In the genomic region with DNA sequence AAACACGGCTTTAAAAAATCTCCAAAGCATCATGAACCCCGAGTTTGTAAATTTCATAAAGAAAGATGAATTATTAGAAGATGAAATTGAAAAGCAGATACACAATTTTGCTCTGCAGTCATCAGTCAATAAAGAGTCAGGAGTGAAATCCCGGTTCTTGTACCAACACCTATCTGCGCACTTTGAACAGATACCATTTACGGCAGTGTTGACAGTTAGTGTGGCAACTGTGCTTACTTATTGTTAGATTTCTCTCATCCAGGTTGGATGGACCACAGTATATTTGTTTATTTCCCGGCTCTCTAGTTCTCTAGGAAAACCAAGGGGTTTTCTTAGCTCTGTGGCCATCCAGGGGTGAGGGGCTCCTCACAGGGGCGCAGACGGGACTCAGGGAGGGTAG, we compare ENCODE assay signal across 23 cellular contexts.
"Had no signal": no experiment of that assay in that cellular context is flagged by ENCODE, and none has a peak within 500 bp of the region (broad histone marks: within the 10 kb centered on the region; RNA-seq: fewer than 3 reads in every experiment).

No MANE protein-coding gene starts in this region.

- H3K36me3 ChIP-seq: brain microvascular endothelial cell, colonic mucosa, esophagus squamous epithelium, gastroesophageal sphincter had no signal

- H3K4me1 ChIP-seq: colonic mucosa, esophagus squamous epithelium had no signal

- H3K27ac ChIP-seq: brain microvascular endothelial cell, colonic mucosa, epithelial cell of prostate, esophagus squamous epithelium, gastroesophageal sphincter had no signal

- H3K27me3 ChIP-seq: brain microvascular endothelial cell, colonic mucosa, esophagus squamous epithelium, gastroesophageal sphincter had no signal

- H3K9me3 ChIP-seq: colonic mucosa, esophagus squamous epithelium, gastroesophageal sphincter had no signal

- DNase-seq: activated CD4-positive, alpha-beta T cell treated with anti-CD3 and anti-CD28 coated beads for 1 hour; activated CD4-positive, alpha-beta T cell treated with anti-CD3 and anti-CD28 coated beads for 4 hours; activated CD4-positive, alpha-beta T cell treated with anti-CD3 and anti-CD28 coated beads, Interleukin-2, amount 10 ng/mL, durations not matched to agents 7 days and 5 days; activated CD4-positive, alpha-beta T cell treated with anti-CD3 and anti-CD28 coated beads, Interleukin-2, amount 50 U/mL, for 48 hours; activated CD4-positive, CD25-positive, alpha-beta regulatory T cell; activated CD8-positive, alpha-beta memory T cell treated with anti-CD3 and anti-CD28 coated beads for 24 hours; activated CD8-positive, alpha-beta T cell treated with anti-CD3 and anti-CD28 coated beads for 36 hours; activated effector memory CD4-positive, alpha-beta T cell treated with Interleukin-2 at 50 U/mL for 16 hours; activated gamma-delta T cell treated with Interleukin-2 at 50 U/mL for 16 hours; activated naive CD4-positive, alpha-beta T cell treated with anti-CD3 and anti-CD28 coated beads, Interleukin-2, amount 50 U/mL, for 16 hours; activated naive CD4-positive, alpha-beta T cell treated with Interleukin-2 at 50 U/mL for 16 hours; activated T-cell treated with anti-CD3 and anti-CD28 coated beads, Interleukin-2, amount 50 U/mL, for 4 hours; amniotic stem cell; anterior cingulate cortex; brain microvascular endothelial cell; colonic mucosa; effector CD8-positive, alpha-beta T cell; esophagus squamous epithelium; foreskin melanocyte; T-helper 2 cell had no signal

- ATAC-seq: activated CD8-positive, alpha-beta T cell treated with anti-CD3 and anti-CD28 coated beads for 36 hours; activated T-cell treated with anti-CD3 and anti-CD28 coated beads, Interleukin-2, amount 50 U/mL, for 4 hours; activated T-helper 17 cell treated with anti-CD3 and anti-CD28 coated beads, Interleukin-2, amount 50 U/mL, for 72 hours; gastroesophageal sphincter had no signal

- H3K4me3 ChIP-seq: colonic mucosa, esophagus squamous epithelium, gastroesophageal sphincter had no signal
